In genomic region chr12:93356214-93356613, GRCh38 we compare ENCODE assay signal across 1 cellular context.
TF ChIP-seq lines count a peak whose summit lies in the region.

No MANE protein-coding gene starts in this region.

TF ChIP-seq in K562, 482 proteins besides CTCF, POLR2A, EP300 and RAD21 (continued from another document):
- TF ChIP-seq FOXP4 (CRISPR knock-in tag; IDR thresholded peaks at IDR 0.05; ENCODE audit: borderline replicate concordance) (no peak), ZNF512 (tag; IDR thresholded peaks at IDR 0.05) (no peak), MNT (conservative IDR thresholded peaks at IDR 0.05) (peak; percentile 55 to 59; a peak in 3 of 4 replicates), MCM3 (IDR thresholded peaks at IDR 0.05) (no peak), MYBL2 (IDR thresholded peaks at IDR 0.05; ENCODE audit: low read depth) (no peak), MYBL2 (CRISPR knock-in tag; IDR thresholded peaks at IDR 0.05; ENCODE audit: borderline replicate concordance) (no peak), CXXC5 (CRISPR knock-in tag; IDR thresholded peaks at IDR 0.05) (no peak; the same call in 1 of the 2 replicates), ZEB2 (IDR thresholded peaks at IDR 0.05) (no peak), TAF15 (IDR thresholded peaks at IDR 0.05; ENCODE audit: low read depth, low read length) (no peak), IRF1 (CRISPR knock-in tag; IDR thresholded peaks at IDR 0.05; ENCODE audit: borderline replicate concordance) (no peak), RBM25 (IDR thresholded peaks at IDR 0.05; ENCODE audit: low read depth, low read length, severe bottlenecking) (peak; percentile 9), PRDM10 (IDR thresholded peaks at IDR 0.05; ENCODE audit: partially characterized antibody) (peak; percentile 89), MBD1 (CRISPR knock-in tag; IDR thresholded peaks at IDR 0.05) (no peak), ZNF696 (CRISPR knock-in tag; conservative IDR thresholded peaks at IDR 0.05) (no peak), TAF9B (IDR thresholded peaks at IDR 0.05; ENCODE audit: partially characterized antibody) (no peak), ZFP91 (CRISPR knock-in tag; IDR thresholded peaks at IDR 0.05) (no peak), BMI1 (IDR thresholded peaks at IDR 0.05; ENCODE audit: low read length) (no peak), ZNF253 (CRISPR knock-in tag; conservative IDR thresholded peaks at IDR 0.05) (no peak), PTRF (tag; IDR thresholded peaks at IDR 0.05) (no peak), ZNF398 (CRISPR knock-in tag; IDR thresholded peaks at IDR 0.05) (no peak), USF1 (CRISPR knock-in tag; IDR thresholded peaks at IDR 0.05) (peak; percentile 49; the same call in 1 of the 2 replicates)
TF ChIP-seq in K562: peak in this region for 16.
